ENCODE assay signal across 1 cellular context in the genomic region with DNA sequence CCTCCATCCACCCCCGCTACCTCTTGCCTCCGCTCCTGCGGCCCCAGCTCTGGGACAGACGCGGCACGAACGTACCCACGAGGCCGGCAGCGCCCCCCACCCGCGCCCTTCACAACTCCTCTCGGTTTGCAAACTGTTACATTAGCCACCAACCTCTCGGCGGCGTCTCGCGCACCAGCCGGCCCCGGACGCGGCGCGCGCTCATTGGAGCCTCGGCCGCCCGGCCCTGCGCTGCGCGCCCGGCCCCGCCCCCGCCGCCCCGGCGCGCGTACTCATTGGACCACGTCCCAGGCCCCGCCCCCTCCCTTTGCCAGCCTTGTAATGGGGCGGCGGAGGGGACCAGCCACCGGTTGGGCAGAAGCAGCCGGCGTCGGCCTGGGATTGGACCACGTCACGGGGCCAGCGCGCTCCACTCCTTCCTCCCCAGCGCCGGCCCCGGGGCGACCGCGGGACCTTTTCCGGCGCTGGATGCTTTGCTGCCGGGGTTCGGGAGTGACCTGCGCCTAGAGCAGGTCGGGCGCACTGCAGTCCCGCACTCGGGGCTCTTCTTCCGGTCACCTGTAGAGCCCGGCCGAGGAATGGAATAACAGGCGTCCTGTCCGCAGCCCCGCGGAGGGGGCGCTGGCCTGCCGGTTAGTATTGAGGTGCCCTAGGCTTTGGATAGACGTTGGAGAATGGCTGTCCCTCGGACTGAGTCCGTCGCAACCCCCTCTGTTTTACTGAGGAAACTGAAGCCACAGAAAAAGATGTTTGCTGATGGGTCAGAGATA.
A peak's percentile ranks its signal among the peaks of the same experiment; 100 is the strongest.
TF ChIP-seq lines count a peak whose summit lies in the region.

A gene with protein sequence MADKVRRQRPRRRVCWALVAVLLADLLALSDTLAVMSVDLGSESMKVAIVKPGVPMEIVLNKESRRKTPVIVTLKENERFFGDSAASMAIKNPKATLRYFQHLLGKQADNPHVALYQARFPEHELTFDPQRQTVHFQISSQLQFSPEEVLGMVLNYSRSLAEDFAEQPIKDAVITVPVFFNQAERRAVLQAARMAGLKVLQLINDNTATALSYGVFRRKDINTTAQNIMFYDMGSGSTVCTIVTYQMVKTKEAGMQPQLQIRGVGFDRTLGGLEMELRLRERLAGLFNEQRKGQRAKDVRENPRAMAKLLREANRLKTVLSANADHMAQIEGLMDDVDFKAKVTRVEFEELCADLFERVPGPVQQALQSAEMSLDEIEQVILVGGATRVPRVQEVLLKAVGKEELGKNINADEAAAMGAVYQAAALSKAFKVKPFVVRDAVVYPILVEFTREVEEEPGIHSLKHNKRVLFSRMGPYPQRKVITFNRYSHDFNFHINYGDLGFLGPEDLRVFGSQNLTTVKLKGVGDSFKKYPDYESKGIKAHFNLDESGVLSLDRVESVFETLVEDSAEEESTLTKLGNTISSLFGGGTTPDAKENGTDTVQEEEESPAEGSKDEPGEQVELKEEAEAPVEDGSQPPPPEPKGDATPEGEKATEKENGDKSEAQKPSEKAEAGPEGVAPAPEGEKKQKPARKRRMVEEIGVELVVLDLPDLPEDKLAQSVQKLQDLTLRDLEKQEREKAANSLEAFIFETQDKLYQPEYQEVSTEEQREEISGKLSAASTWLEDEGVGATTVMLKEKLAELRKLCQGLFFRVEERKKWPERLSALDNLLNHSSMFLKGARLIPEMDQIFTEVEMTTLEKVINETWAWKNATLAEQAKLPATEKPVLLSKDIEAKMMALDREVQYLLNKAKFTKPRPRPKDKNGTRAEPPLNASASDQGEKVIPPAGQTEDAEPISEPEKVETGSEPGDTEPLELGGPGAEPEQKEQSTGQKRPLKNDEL (minus strand): TSS at position 206 of the 770 bp plus-strand sequence. CDS start 1,045 bp downstream, outside the sequence.

TF ChIP-seq in K562, 482 proteins besides CTCF, POLR2A, EP300 and RAD21 (continued from another document and continues in another):
- TF ChIP-seq, protein P1, sequence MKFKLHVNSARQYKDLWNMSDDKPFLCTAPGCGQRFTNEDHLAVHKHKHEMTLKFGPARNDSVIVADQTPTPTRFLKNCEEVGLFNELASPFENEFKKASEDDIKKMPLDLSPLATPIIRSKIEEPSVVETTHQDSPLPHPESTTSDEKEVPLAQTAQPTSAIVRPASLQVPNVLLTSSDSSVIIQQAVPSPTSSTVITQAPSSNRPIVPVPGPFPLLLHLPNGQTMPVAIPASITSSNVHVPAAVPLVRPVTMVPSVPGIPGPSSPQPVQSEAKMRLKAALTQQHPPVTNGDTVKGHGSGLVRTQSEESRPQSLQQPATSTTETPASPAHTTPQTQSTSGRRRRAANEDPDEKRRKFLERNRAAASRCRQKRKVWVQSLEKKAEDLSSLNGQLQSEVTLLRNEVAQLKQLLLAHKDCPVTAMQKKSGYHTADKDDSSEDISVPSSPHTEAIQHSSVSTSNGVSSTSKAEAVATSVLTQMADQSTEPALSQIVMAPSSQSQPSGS (CRISPR knock-in tag; IDR thresholded peaks at IDR 0.05) = no peak
- TF ChIP-seq PHF8 (IDR thresholded peaks at IDR 0.05; ENCODE audit: borderline replicate concordance, low read length) = peak; percentile 86; the same call in 1 of the 2 replicates
- TF ChIP-seq HIVEP1 (CRISPR knock-in tag; IDR thresholded peaks at IDR 0.05) = no peak
- TF ChIP-seq, protein P2, sequence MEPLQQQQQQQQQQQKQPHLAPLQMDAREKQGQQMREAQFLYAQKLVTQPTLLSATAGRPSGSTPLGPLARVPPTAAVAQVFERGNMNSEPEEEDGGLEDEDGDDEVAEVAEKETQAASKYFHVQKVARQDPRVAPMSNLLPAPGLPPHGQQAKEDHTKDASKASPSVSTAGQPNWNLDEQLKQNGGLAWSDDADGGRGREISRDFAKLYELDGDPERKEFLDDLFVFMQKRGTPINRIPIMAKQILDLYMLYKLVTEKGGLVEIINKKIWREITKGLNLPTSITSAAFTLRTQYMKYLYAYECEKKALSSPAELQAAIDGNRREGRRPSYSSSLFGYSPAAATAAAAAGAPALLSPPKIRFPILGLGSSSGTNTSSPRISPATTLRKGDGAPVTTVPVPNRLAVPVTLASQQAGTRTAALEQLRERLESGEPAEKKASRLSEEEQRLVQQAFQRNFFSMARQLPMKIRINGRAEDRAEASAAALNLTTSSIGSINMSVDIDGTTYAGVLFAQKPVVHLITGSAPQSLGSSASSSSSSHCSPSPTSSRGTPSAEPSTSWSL (CRISPR knock-in tag; IDR thresholded peaks at IDR 0.05; ENCODE audit: borderline replicate concordance) = no peak
- TF ChIP-seq NCOA1 (IDR thresholded peaks at IDR 0.05; ENCODE audit: low read depth) = no peak; the same call in 1 of the 2 replicates
- TF ChIP-seq TCF7 (IDR thresholded peaks at IDR 0.05; ENCODE audit: borderline replicate concordance) = no peak
- TF ChIP-seq, protein P3, sequence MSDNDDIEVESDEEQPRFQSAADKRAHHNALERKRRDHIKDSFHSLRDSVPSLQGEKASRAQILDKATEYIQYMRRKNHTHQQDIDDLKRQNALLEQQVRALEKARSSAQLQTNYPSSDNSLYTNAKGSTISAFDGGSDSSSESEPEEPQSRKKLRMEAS (CRISPR knock-in tag; IDR thresholded peaks at IDR 0.05) = peak; percentile 80
- TF ChIP-seq MCM2 (IDR thresholded peaks at IDR 0.05; ENCODE audit: low read depth) = no peak
- TF ChIP-seq, protein P4, sequence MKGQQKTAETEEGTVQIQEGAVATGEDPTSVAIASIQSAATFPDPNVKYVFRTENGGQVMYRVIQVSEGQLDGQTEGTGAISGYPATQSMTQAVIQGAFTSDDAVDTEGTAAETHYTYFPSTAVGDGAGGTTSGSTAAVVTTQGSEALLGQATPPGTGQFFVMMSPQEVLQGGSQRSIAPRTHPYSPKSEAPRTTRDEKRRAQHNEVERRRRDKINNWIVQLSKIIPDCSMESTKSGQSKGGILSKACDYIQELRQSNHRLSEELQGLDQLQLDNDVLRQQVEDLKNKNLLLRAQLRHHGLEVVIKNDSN (CRISPR knock-in tag; IDR thresholded peaks at IDR 0.05) = peak; percentile 57; the same call in 1 of the 2 replicates
- no peak for TF ChIP-seq ARNT (IDR thresholded peaks at IDR 0.05)
- TF ChIP-seq SETDB1 (IDR thresholded peaks at IDR 0.05; ENCODE audit: low read length) = no peak
- TF ChIP-seq DACH1 (IDR thresholded peaks at IDR 0.05; ENCODE audit: partially characterized antibody) = no peak
- peak; percentile 81 for TF ChIP-seq EGR1 (conservative IDR thresholded peaks at IDR 0.05)
- TF ChIP-seq RBM17 (IDR thresholded peaks at IDR 0.05; ENCODE audit: borderline replicate concordance, low read depth, low read length) = no peak
- TF ChIP-seq, protein P5, sequence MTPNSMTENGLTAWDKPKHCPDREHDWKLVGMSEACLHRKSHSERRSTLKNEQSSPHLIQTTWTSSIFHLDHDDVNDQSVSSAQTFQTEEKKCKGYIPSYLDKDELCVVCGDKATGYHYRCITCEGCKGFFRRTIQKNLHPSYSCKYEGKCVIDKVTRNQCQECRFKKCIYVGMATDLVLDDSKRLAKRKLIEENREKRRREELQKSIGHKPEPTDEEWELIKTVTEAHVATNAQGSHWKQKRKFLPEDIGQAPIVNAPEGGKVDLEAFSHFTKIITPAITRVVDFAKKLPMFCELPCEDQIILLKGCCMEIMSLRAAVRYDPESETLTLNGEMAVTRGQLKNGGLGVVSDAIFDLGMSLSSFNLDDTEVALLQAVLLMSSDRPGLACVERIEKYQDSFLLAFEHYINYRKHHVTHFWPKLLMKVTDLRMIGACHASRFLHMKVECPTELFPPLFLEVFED (CRISPR knock-in tag; conservative IDR thresholded peaks at IDR 0.05) = no peak
- TF ChIP-seq TAF7 (tag; IDR thresholded peaks at IDR 0.05) = 0 out of 2 replicates have a peak, but pooled peaks have one; percentile 52
- no peak for TF ChIP-seq MEF2D (tag; conservative IDR thresholded peaks at IDR 0.05; ENCODE audit: low read depth)
- TF ChIP-seq ZNF551 (CRISPR knock-in tag; IDR thresholded peaks at IDR 0.05) = no peak
- no peak; the same call in none of the 2 replicates for TF ChIP-seq ESRRA (IDR thresholded peaks at IDR 0.05; ENCODE audit: borderline replicate concordance, low read depth)
- no peak for TF ChIP-seq ZNF584 (CRISPR knock-in tag; IDR thresholded peaks at IDR 0.05; ENCODE audit: low read depth)
- no peak for TF ChIP-seq CBX5 (IDR thresholded peaks at IDR 0.05; ENCODE audit: borderline replicate concordance, low read depth)
- TF ChIP-seq CEBPB (tag; IDR thresholded peaks at IDR 0.05) = no peak
- TF ChIP-seq SRSF1 (IDR thresholded peaks at IDR 0.05; ENCODE audit: low read depth, low read length) = no peak
- TF ChIP-seq CEBPG (CRISPR knock-in tag; IDR thresholded peaks at IDR 0.05) = peak; percentile 81
- no peak for TF ChIP-seq CEBPG (tag; conservative IDR thresholded peaks at IDR 0.05 in 1 of 2, IDR thresholded peaks at IDR 0.05 in 1 of 2)
- TF ChIP-seq FOXA3 (CRISPR knock-in tag; conservative IDR thresholded peaks at IDR 0.05 in 1 of 2, IDR thresholded peaks at IDR 0.05 in 1 of 2) = peak; percentile 45 to 67; a peak in 1 of 4 replicates
- TF ChIP-seq ZNF174 (CRISPR knock-in tag; IDR thresholded peaks at IDR 0.05) = no peak
- TF ChIP-seq, protein P6, sequence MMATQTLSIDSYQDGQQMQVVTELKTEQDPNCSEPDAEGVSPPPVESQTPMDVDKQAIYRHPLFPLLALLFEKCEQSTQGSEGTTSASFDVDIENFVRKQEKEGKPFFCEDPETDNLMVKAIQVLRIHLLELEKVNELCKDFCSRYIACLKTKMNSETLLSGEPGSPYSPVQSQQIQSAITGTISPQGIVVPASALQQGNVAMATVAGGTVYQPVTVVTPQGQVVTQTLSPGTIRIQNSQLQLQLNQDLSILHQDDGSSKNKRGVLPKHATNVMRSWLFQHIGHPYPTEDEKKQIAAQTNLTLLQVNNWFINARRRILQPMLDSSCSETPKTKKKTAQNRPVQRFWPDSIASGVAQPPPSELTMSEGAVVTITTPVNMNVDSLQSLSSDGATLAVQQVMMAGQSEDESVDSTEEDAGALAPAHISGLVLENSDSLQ (IDR thresholded peaks at IDR 0.05) = no peak
- no peak for TF ChIP-seq ZNF282 (CRISPR knock-in tag; IDR thresholded peaks at IDR 0.05)
- 0 out of 2 replicates have a peak, but pooled peaks have one; percentile 26 for TF ChIP-seq GTF2E2 (tag; IDR thresholded peaks at IDR 0.05)
- TF ChIP-seq ZNF586 (CRISPR knock-in tag; conservative IDR thresholded peaks at IDR 0.05) = no peak
- TF ChIP-seq HDAC8 (tag; IDR thresholded peaks at IDR 0.05) = no peak
- TF ChIP-seq, protein P7, sequence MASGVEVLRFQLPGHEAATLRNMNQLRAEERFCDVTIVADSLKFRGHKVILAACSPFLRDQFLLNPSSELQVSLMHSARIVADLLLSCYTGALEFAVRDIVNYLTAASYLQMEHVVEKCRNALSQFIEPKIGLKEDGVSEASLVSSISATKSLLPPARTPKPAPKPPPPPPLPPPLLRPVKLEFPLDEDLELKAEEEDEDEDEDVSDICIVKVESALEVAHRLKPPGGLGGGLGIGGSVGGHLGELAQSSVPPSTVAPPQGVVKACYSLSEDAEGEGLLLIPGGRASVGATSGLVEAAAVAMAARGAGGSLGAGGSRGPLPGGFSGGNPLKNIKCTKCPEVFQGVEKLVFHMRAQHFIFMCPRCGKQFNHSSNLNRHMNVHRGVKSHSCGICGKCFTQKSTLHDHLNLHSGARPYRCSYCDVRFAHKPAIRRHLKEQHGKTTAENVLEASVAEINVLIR (CRISPR knock-in tag; IDR thresholded peaks at IDR 0.05) = peak; percentile 66
- TF ChIP-seq, protein P8, sequence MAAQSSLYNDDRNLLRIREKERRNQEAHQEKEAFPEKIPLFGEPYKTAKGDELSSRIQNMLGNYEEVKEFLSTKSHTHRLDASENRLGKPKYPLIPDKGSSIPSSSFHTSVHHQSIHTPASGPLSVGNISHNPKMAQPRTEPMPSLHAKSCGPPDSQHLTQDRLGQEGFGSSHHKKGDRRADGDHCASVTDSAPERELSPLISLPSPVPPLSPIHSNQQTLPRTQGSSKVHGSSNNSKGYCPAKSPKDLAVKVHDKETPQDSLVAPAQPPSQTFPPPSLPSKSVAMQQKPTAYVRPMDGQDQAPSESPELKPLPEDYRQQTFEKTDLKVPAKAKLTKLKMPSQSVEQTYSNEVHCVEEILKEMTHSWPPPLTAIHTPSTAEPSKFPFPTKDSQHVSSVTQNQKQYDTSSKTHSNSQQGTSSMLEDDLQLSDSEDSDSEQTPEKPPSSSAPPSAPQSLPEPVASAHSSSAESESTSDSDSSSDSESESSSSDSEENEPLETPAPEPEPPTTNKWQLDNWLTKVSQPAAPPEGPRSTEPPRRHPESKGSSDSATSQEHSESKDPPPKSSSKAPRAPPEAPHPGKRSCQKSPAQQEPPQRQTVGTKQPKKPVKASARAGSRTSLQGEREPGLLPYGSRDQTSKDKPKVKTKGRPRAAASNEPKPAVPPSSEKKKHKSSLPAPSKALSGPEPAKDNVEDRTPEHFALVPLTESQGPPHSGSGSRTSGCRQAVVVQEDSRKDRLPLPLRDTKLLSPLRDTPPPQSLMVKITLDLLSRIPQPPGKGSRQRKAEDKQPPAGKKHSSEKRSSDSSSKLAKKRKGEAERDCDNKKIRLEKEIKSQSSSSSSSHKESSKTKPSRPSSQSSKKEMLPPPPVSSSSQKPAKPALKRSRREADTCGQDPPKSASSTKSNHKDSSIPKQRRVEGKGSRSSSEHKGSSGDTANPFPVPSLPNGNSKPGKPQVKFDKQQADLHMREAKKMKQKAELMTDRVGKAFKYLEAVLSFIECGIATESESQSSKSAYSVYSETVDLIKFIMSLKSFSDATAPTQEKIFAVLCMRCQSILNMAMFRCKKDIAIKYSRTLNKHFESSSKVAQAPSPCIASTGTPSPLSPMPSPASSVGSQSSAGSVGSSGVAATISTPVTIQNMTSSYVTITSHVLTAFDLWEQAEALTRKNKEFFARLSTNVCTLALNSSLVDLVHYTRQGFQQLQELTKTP (IDR thresholded peaks at IDR 0.05; ENCODE audit: low read depth in 1 of 2, partially characterized antibody in 2 of 2) = peak in 1 of 2 experiments; percentile 55
- TF ChIP-seq CHD2 (IDR thresholded peaks at IDR 0.05; ENCODE audit: low read depth, low read length) = peak; percentile 44
- TF ChIP-seq SMAD2 (IDR thresholded peaks at IDR 0.05; ENCODE audit: low read depth, low read length) = no peak
- no peak for TF ChIP-seq SRSF3 (IDR thresholded peaks at IDR 0.05; ENCODE audit: insufficient read depth, low read length)
- TF ChIP-seq THRAP3 (IDR thresholded peaks at IDR 0.05; ENCODE audit: borderline replicate concordance) = no peak
- TF ChIP-seq MED1 (CRISPR knock-in tag; IDR thresholded peaks at IDR 0.05; ENCODE audit: borderline replicate concordance) = no peak
- peak; percentile 88 for TF ChIP-seq POLR2H (tag; IDR thresholded peaks at IDR 0.05; ENCODE audit: low read depth)
- TF ChIP-seq ZNF778 (CRISPR knock-in tag; IDR thresholded peaks at IDR 0.05) = no peak
- no peak for TF ChIP-seq MIER1 (IDR thresholded peaks at IDR 0.05; ENCODE audit: low read depth)
